In genomic region chr6:32244946-32245398, GRCh38 we compare ENCODE assay signal across 8 cellular contexts. TPM values are rescaled to one million over a fixed set of nuclear protein-coding genes. Genes with fewer than 3 reads are reported as not detected.
DNase-seq lines count a peak whose midpoint lies in the region; ATAC-seq and TF ChIP-seq lines count a peak whose summit lies in the region.

No MANE protein-coding gene starts in this region.

- DNase-seq in GM04503 (ENCODE audit: low read depth): peak; percentile 17
- peak; percentile 65 for DNase-seq in MG63
- DNase-seq in UCSD-AML1 (lab: John Stamatoyannopoulos, UW; ENCODE audit: unreplicated experiment): peak; percentile 68
- peak; percentile 57 to 62 (median 60) for DNase-seq in immature natural killer cell
- DNase-seq in smooth muscle cell of the brain vasculature (ENCODE audit: low read depth, low spot score): peak; percentile 39

- peak overlapping the region; percentile 13 to 62 (median 34) for H3K4me3 Mint-ChIP-seq in brain
- H3K4me3 Mint-ChIP-seq in immature natural killer cell: peak overlapping the region; percentile 55 to 82 (median 73)

- H3K27me3 ChIP-seq in MG63: no peaks in the 10 kb centered on the region

- TF ChIP-seq CTCF in brain (conservative IDR thresholded peaks at IDR 0.05): peak; percentile 94 to 98

- H3K4me1 Mint-ChIP-seq in brain (peaks cover 10% of the 10 kb centered on the region), immature natural killer cell (peaks cover 9% of the 10 kb centered on the region in 2 donors)

- H3K27ac Mint-ChIP-seq in brain (peak overlapping the region; percentile 22 to 90 (median 40)), immature natural killer cell (peak overlapping the region in 3 of 6 donors; percentile 44 to 67 (median 60))

- ATAC-seq in HG03196 (IDR thresholded peaks at IDR 0.05; ENCODE audit: unreplicated experiment) (no peak), HG02763 (IDR thresholded peaks at IDR 0.05; ENCODE audit: unreplicated experiment) (no peak)

- no peaks in the 10 kb centered on the region for H3K9me3 Mint-ChIP-seq in brain
- H3K9me3 Mint-ChIP-seq in immature natural killer cell: no peaks in the 10 kb centered on the region

- no peaks in the 10 kb centered on the region for H3K9me3 ChIP-seq in MG63

- peaks cover 12% of the 10 kb centered on the region for H3K27me3 Mint-ChIP-seq in brain
- H3K27me3 Mint-ChIP-seq in immature natural killer cell (ENCODE audit: low read depth in 3 of 3): peaks cover 2 to 7% (median 3%) of the 10 kb centered on the region in 3 donors

- no peaks in the 10 kb centered on the region for H3K36me3 ChIP-seq in MG63

- no peaks in the 10 kb centered on the region for H3K36me3 Mint-ChIP-seq in brain
- peaks cover 0 to 6% (median 0%) of the 10 kb centered on the region in 3 donors for H3K36me3 Mint-ChIP-seq in immature natural killer cell

- no peak overlapping the region for H3K4me3 ChIP-seq in MG63

RNA-seq across cellular contexts. Expression of gene NOTCH4, which starts 21.1 kb away (rescaled TPM):
- 0.25 TPM in 1 of 2 replicates, not detected in the other for total RNA-seq in MG63 (2014; rRNA removed; shearing (Covaris generic); ENCODE audit: low replicate concordance)
- polyA plus RNA-seq in brain (ENCODE audit: insufficient read depth, low read depth, low replicate concordance): 30.2 TPM
- polyA plus RNA-seq in immature natural killer cell: 1 to 10 TPM in 2 of 3 donors, under 1 TPM in 1; 0.15 to 1.4 (median 1.2) TPM

RNA-seq across cellular contexts. Expression of gene GPSM3, which starts 52.5 kb away (rescaled TPM):
- 0.10 and 0.20 TPM in 2 replicates for total RNA-seq in MG63 (2014; rRNA removed; shearing (Covaris generic); ENCODE audit: low replicate concordance)
- polyA plus RNA-seq in brain (ENCODE audit: insufficient read depth, low read depth, low replicate concordance): 7.3 TPM
- polyA plus RNA-seq in immature natural killer cell: 100 to 1,000 TPM in 1 of 3 donors, 10 to 100 TPM in 2; 82.2 to 123 (median 84.5) TPM

RNA-seq across cellular contexts. Expression of gene PBX2, which starts 55.0 kb away (rescaled TPM):
- total RNA-seq in MG63 (2014; rRNA removed; shearing (Covaris generic); ENCODE audit: low replicate concordance): 10.9 and 13.2 TPM in 2 replicates
- polyA plus RNA-seq in brain (ENCODE audit: insufficient read depth, low read depth, low replicate concordance): 44.9 TPM
- polyA plus RNA-seq in immature natural killer cell: 1 to 10 TPM in 2 of 3 donors, under 1 TPM in 1; 0.31 to 2.4 (median 1.6) TPM

Comparison
In these comparisons a context has a peak if more than half of its experiments do, and no peak if none do; other contexts are left out.
1. DNase-seq: peak in every context shown above with its lines; median percentile 68 in UCSD-AML1; 65 in MG63; 60 in immature natural killer cell; 39 in smooth muscle cell of the brain vasculature; 17 in GM04503.
2. RNA of gene NOTCH4, which starts 21.1 kb away (polyA plus RNA-seq): 30.2 TPM in brain (single experiment); 0.15 to 1.4 TPM in immature natural killer cell; every median in the first group is over 10 times any median in the second.
3. RNA of gene PBX2, which starts 55.0 kb away (polyA plus RNA-seq): 44.9 TPM in brain (single experiment); 0.31 to 2.4 TPM in immature natural killer cell; every median in the first group is over 10 times any median in the second.